Comparison of ENCODE assay signal across 8 cellular contexts in the genomic region with DNA sequence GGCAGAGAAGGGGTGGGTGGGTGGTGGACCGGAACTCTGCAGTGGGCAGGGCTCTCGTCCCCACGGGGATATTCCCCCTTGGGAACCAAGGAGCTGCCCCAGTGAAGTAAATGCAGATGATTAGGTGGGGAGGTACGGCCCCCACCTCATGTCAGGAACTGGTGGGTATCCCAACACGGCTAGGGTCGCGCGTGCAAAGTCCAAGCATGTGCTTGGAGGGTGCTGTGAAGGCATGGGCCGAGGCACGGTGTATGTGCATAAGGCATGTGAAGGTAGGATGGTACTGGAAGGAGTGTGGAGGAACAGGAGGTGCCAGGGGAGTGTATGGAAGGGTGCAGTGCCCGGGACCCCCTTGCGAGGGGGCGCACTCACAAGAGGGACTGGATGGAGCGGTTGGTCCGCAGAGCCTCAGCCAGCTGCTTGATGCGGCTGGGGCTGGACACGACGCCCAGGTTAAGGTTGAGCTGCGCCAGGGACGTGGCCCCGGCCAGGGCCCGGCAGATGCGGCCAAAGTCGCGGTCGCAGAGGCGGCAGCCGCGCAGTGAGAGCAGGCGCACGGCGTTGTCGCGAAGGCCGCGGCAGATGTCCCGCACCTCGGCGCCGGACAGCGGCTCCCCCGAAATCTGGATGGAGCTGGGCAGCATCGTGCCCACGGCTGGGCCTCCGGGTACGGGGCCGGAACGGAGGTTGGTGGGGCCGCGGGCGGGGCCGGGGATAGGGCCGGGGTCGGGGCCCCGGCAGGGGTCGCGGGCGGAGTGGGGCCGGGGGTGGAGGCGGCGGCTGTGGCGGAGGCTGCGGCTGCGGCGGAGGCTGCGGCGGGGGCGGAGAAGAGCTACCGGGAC. TPM values are rescaled to one million over a fixed set of nuclear protein-coding genes. Genes with fewer than 3 reads are reported as not detected.
A peak's percentile ranks its signal among the peaks of the same experiment; 100 is the strongest.
DNase-seq lines count a peak whose midpoint lies in the region; ATAC-seq, FAIRE-seq and TF ChIP-seq lines count a peak whose summit lies in the region.

No MANE protein-coding gene starts in this region.

- POLR2A ChIA-PET in CD8-positive, alpha-beta memory T cell (lab: Charles Lee) = interaction anchor here (0.5 to 1.4 kb wide), 7 partner anchors 9 to 495 kb away, joined by 3 to 14 read pairs (median 4); partner anchors contain the start of genes DLK2, KLHDC3 and MEA1
- POLR2A ChIA-PET in GM12878 (lab: Charles Lee) = interaction anchor here (0.6 kb wide), 2 partner anchors 116 to 247 kb away, joined by 3 to 5 read pairs; no protein-coding TSS in a partner anchor

- TF ChIP-seq POLR2A in GM12878 (IDR thresholded peaks at IDR 0.05; ENCODE audit: low read depth, low read length) (no peak), H54 (IDR thresholded peaks at IDR 0.05; ENCODE audit: low read depth, low read length) (no peak)

- peaks cover 24 to 48% (median 37%) of the 10 kb centered on the region in 3 donors for H3K4me1 Mint-ChIP-seq in CD8-positive, alpha-beta memory T cell

- TF ChIP-seq CTCF in GM12878 (IDR thresholded peaks at IDR 0.05 in 2 of 3, conservative IDR thresholded peaks at IDR 0.05 in 1 of 3; ENCODE audit: control insufficient read depth in 2 of 3, extremely low read depth in 1 of 3, insufficient read depth in 1 of 3, low read depth in 3 of 3, low read length in 3 of 3) (no peak), lung (IDR thresholded peaks at IDR 0.05; ENCODE audit: control extremely low read depth, extremely low read depth) (no peak)

- RAD21 ChIA-PET in GM12878 (lab: Charles Lee; ENCODE audit: unreplicated experiment) = interaction anchor here (0.7 to 0.9 kb wide), 2 partner anchors 31 to 241 kb away, joined by 3 read pairs; no protein-coding TSS in a partner anchor

- intact Hi-C loops in GM12878 (cut with micrococcal nuclease; ENCODE audit: unreplicated experiment) = loop anchor here (5.0 kb wide), 1 partner anchor 127 kb away; no protein-coding TSS in a partner anchor

- SMC1A ChIA-PET in GM12878 (lab: Charles Lee; ENCODE audit: uncharacterized antibody, unreplicated experiment) = interaction anchor here (1.4 kb wide), 1 partner anchor 246 kb away, joined by 3 read pairs; no protein-coding TSS in a partner anchor

- H3K9me3 Mint-ChIP-seq in CD8-positive, alpha-beta memory T cell = no peaks in the 10 kb centered on the region

- no peak for TF ChIP-seq EP300 in GM12878 (IDR thresholded peaks at IDR 0.05; ENCODE audit: borderline replicate concordance in 1 of 2, control insufficient read depth in 1 of 2, low read depth in 2 of 2, low read length in 2 of 2)

- H3K4me2 ChIP-seq in GM12878 (ENCODE audit: control insufficient read depth, insufficient read depth) = peak overlapping the region; percentile 94

- FAIRE-seq in GM12878 (lab: Jason Lieb, UNC) (no peak), H54 (lab: Jason Lieb, UNC) (no peak)

- H3K4me3 ChIP-seq in CD8-positive, alpha-beta memory T cell (ENCODE audit: low read length) = no peak overlapping the region
- H3K4me3 ChIP-seq in GM12878 = peak overlapping the region; percentile 65; the same call in 1 of the 2 replicates
- H3K4me3 ChIP-seq in lung = peak overlapping the region; percentile 43
- H3K4me3 ChIP-seq in urinary bladder (ENCODE audit: low read depth, low read length) = peak overlapping the region; percentile 60

- H3K27me3 Mint-ChIP-seq in CD8-positive, alpha-beta memory T cell = peaks cover 7 to 14% of the 10 kb centered on the region in 2 donors

- BruUV-seq in GM12878 (replicated peaks; lab: Mats Ljungman, UMichigan) = no TSS peak

- H3K27ac ChIP-seq in CD8-positive, alpha-beta memory T cell (ENCODE audit: low read depth, low read length) = no peak overlapping the region
- H3K27ac ChIP-seq in GM12878 (ENCODE audit: control insufficient read depth, insufficient read depth) (no peak overlapping the region), lung (ENCODE audit: low read depth in 1 of 2, low read length in 1 of 2) (no peak overlapping the region), urinary bladder (ENCODE audit: low read depth) (no peak overlapping the region)

- H2AFZ ChIP-seq in GM12878 (ENCODE audit: control insufficient read depth, low read depth, low read length) = no peak overlapping the region

- DNase-seq in CD8-positive, alpha-beta memory T cell = no peak
- DNase-seq in GM12878 (ENCODE audit: low read depth, low spot score) (no peak), lung (ENCODE audit: low spot score) (no peak), middle frontal gyrus (ENCODE audit: extremely low spot score, low spot score) (no peak), RKO (ENCODE audit: low spot score) (no peak), H54 (ENCODE audit: insufficient read length, low spot score) (no peak)

- peaks cover 16% of the 10 kb centered on the region for H3K4me1 ChIP-seq in CD8-positive, alpha-beta memory T cell (ENCODE audit: insufficient read depth, low read length)
- H3K4me1 ChIP-seq in GM12878 (ENCODE audit: control insufficient read depth, insufficient read depth, low read length) = peaks cover 4% of the 10 kb centered on the region; the same call in 1 of the 2 replicates
- peaks cover 0 to 11% of the 10 kb centered on the region in 2 donors for H3K4me1 ChIP-seq in lung (ENCODE audit: control insufficient read depth in 2 of 2, insufficient read depth in 2 of 2, low read length in 2 of 2)
- peaks cover 2% of the 10 kb centered on the region for H3K4me1 ChIP-seq in urinary bladder (ENCODE audit: insufficient read depth)

- no peaks in the 10 kb centered on the region for H3K9me3 ChIP-seq in CD8-positive, alpha-beta memory T cell (ENCODE audit: low read length)
- no peaks in the 10 kb centered on the region for H3K9me3 ChIP-seq in GM12878 (replicated peaks; ENCODE audit: control insufficient read depth, insufficient read depth, low read length)
- no peaks in the 10 kb centered on the region for H3K9me3 ChIP-seq in lung (ENCODE audit: control insufficient read depth in 2 of 2, insufficient read depth in 1 of 2, low read length in 1 of 2)

- no peak overlapping the region for H3K9ac ChIP-seq in GM12878 (ENCODE audit: control insufficient read depth, insufficient read depth, low read length)

- CTCF ChIA-PET in CD8-positive, alpha-beta memory T cell (lab: Charles Lee) = interaction anchor here (1.1 to 6.6 kb wide), 2 partner anchors 55 to 280 kb away, joined by 5 to 61 read pairs; partner anchors contain the start of genes DLK2 and DNPH1
- CTCF ChIA-PET in GM12878 (lab: Yijun Ruan, JAX) = interaction anchor here (0.6 to 6.8 kb wide), 7 partner anchors 14 to 297 kb away, joined by 3 to 70 read pairs (median 3); no protein-coding TSS in a partner anchor

- peaks cover 10% of the 10 kb centered on the region for H3K27me3 ChIP-seq in CD8-positive, alpha-beta memory T cell (ENCODE audit: insufficient read depth, low read length, poor library complexity, severe bottlenecking)
- H3K27me3 ChIP-seq in GM12878 (replicated peaks in 1 of 2; ENCODE audit: control insufficient read depth in 2 of 2, insufficient read depth in 2 of 2, low read length in 1 of 2) (peaks cover 0 to 2% of the 10 kb centered on the region in 2 experiments; a peak in 1 of 4 replicates), lung (ENCODE audit: control insufficient read depth, insufficient read depth) (no peaks in the 10 kb centered on the region)

- in situ Hi-C loops in GM12878 (cut with MboI) = loop anchor here (5.0 kb wide), 1 partner anchor 252 kb away; no protein-coding TSS in a partner anchor

- H3K36me3 Mint-ChIP-seq in CD8-positive, alpha-beta memory T cell = peaks cover 3 to 53% (median 9%) of the 10 kb centered on the region in 3 donors

- H4K20me1 ChIP-seq in GM12878 (ENCODE audit: control insufficient read depth, insufficient read depth) = no peaks in the 10 kb centered on the region

- no peak for TF ChIP-seq RAD21 in GM12878 (IDR thresholded peaks at IDR 0.05; ENCODE audit: insufficient read depth, low read depth, low read length)

- ATAC-seq in HG03342 (IDR thresholded peaks at IDR 0.05; ENCODE audit: unreplicated experiment) = peak; percentile 7
- ATAC-seq in GM12878 = peak; percentile 9; the same call in 2 of the 3 replicates
- ATAC-seq in lung (ENCODE audit: insufficient read depth, low FRiP score) = no peak

- peak overlapping the region in 6 of 8 donors; percentile 2 to 92 (median 80) for H3K27ac Mint-ChIP-seq in CD8-positive, alpha-beta memory T cell

- peaks cover 17% of the 10 kb centered on the region for H3K36me3 ChIP-seq in CD8-positive, alpha-beta memory T cell (ENCODE audit: insufficient read depth, low read length)
- H3K36me3 ChIP-seq in GM12878 (ENCODE audit: control insufficient read depth in 2 of 2, insufficient read depth in 2 of 2, low read length in 1 of 2) = peaks cover 13 to 19% of the 10 kb centered on the region in 2 experiments; a peak in 3 of 4 replicates
- H3K36me3 ChIP-seq in lung (ENCODE audit: control insufficient read depth in 2 of 2, insufficient read depth in 2 of 2, low read length in 2 of 2) = peaks cover 6 to 38% of the 10 kb centered on the region in 2 donors
- peaks cover 8% of the 10 kb centered on the region for H3K36me3 ChIP-seq in urinary bladder (ENCODE audit: insufficient read depth)

- H3K4me3 Mint-ChIP-seq in CD8-positive, alpha-beta memory T cell = peak overlapping the region; percentile 75 to 96 (median 82)

- H3K79me2 ChIP-seq in GM12878 (ENCODE audit: control insufficient read depth, insufficient read depth, low read length) = peaks cover under 1% of the 10 kb centered on the region

- 15% methylated on average over 35 of the region's 69 CpGs for WGBS in GM12878 (ENCODE audit: insufficient coverage, insufficient replicate concordance, low lambda C conversion rate, missing lambda C conversion rate)
- WGBS in lung, 2 donors = 9 to 17% methylated on average over 40 to 69 of the region's 69 CpGs
- 8% methylated on average over 69 of the region's 69 CpGs for WGBS in urinary bladder

RNA-seq across cellular contexts. Expression of gene LRRC73, which starts 0.8 kb away (rescaled TPM):
- total RNA-seq in CD8-positive, alpha-beta memory T cell = under 1 TPM; 0.11 to 0.13 TPM
- polyA plus RNA-seq in CD8-positive, alpha-beta memory T cell = not detected
- 0.23 and 0.51 TPM in 2 replicates for total RNA-seq in GM12878 (2013; cell fraction: nucleolus; rRNA removed)
- not detected in 2 replicates for total RNA-seq in GM12878 (2014; rRNA removed)
- total RNA-seq in GM12878 (2014; rRNA removed; fragmentation: Illumina TruSeq; extraction: Trizol) = not detected in 2 replicates
- total RNA-seq in GM12878 (2021) = 0.13 and 0.19 TPM in 2 replicates
- polyA plus RNA-seq in GM12878 (2011; ENCODE audit: low read depth) = not detected
- polyA plus RNA-seq in GM12878 (2011; rRNA removed) = not detected in 2 replicates
- 0.03 TPM in 2 replicates for polyA plus RNA-seq in GM12878 (2011; cell fraction: cytosol; rRNA removed)
- polyA plus RNA-seq in GM12878 (2011; cell fraction: nucleus; rRNA removed) = 0.09 and 0.15 TPM in 2 replicates
- not detected in 2 replicates for polyA plus RNA-seq in GM12878 (2012)
- polyA plus RNA-seq in GM12878 (2014; fragmentation: Illumina TruSeq; extraction: Trizol) = not detected in 2 replicates
- polyA plus RNA-seq in GM12878 (2014; fragmentation: Nextera tagmentation; extraction: Ambion mirVana) = not detected
- polyA plus RNA-seq in GM12878 (2014; rRNA removed) = 0.09 TPM in 1 of 2 replicates, not detected in the other
- not detected for polyA plus RNA-seq in GM12878 (2016; fragmentation: Nextera tagmentation; extraction: Ambion mirVana)
- polyA minus RNA-seq in GM12878 (2011; rRNA and poly(A)+ RNA removed) = 0.15 TPM in 1 of 2 replicates, not detected in the other
- polyA minus RNA-seq in GM12878 (2011; cell fraction: cytosol; rRNA and poly(A)+ RNA removed) = not detected in 2 replicates
- 0.60 and 0.86 TPM in 2 replicates for polyA minus RNA-seq in GM12878 (2011; cell fraction: nucleus; rRNA and poly(A)+ RNA removed)
- total RNA-seq in lung = 1 to 10 TPM; 2.0 to 4.8 TPM
- polyA plus RNA-seq in lung = 1 to 10 TPM in 1 of 2 donors, under 1 TPM in 1; 0.87 to 1.8 TPM
- not detected for total RNA-seq in urinary bladder
- 0.24 TPM for polyA plus RNA-seq in urinary bladder

RNA-seq across cellular contexts. Expression of gene YIPF3, which starts 7.4 kb away (rescaled TPM):
- total RNA-seq in CD8-positive, alpha-beta memory T cell = 10 to 100 TPM; 48.9 to 49.1 TPM
- polyA plus RNA-seq in CD8-positive, alpha-beta memory T cell = 86.5 TPM
- total RNA-seq in GM12878 (2013; cell fraction: nucleolus; rRNA removed) = 44.9 and 46.2 TPM in 2 replicates
- 45.0 and 46.5 TPM in 2 replicates for total RNA-seq in GM12878 (2014; rRNA removed)
- 20.2 and 20.5 TPM in 2 replicates for total RNA-seq in GM12878 (2014; rRNA removed; fragmentation: Illumina TruSeq; extraction: Trizol)
- total RNA-seq in GM12878 (2021) = 43.0 and 47.6 TPM in 2 replicates
- 29.7 TPM for polyA plus RNA-seq in GM12878 (2011; ENCODE audit: low read depth)
- 38.2 and 88.8 TPM in 2 replicates for polyA plus RNA-seq in GM12878 (2011; rRNA removed)
- 59.6 and 67.2 TPM in 2 replicates for polyA plus RNA-seq in GM12878 (2011; cell fraction: cytosol; rRNA removed)
- polyA plus RNA-seq in GM12878 (2011; cell fraction: nucleus; rRNA removed) = 129 and 158 TPM in 2 replicates
- 48.1 and 48.5 TPM in 2 replicates for polyA plus RNA-seq in GM12878 (2012)
- 33.5 and 42.4 TPM in 2 replicates for polyA plus RNA-seq in GM12878 (2014; fragmentation: Illumina TruSeq; extraction: Trizol)
- polyA plus RNA-seq in GM12878 (2014; fragmentation: Nextera tagmentation; extraction: Ambion mirVana) = 10 to 100 TPM; 25.0 to 29.8 TPM
- 36.6 and 44.3 TPM in 2 replicates for polyA plus RNA-seq in GM12878 (2014; rRNA removed)
- 10 to 100 TPM; 60.4 TPM for polyA plus RNA-seq in GM12878 (2016; fragmentation: Nextera tagmentation; extraction: Ambion mirVana)
- 80.2 and 138 TPM in 2 replicates for polyA minus RNA-seq in GM12878 (2011; rRNA and poly(A)+ RNA removed)
- 14.8 and 20.0 TPM in 2 replicates for polyA minus RNA-seq in GM12878 (2011; cell fraction: cytosol; rRNA and poly(A)+ RNA removed)
- 35.5 and 44.6 TPM in 2 replicates for polyA minus RNA-seq in GM12878 (2011; cell fraction: nucleus; rRNA and poly(A)+ RNA removed)
- 100 to 1,000 TPM in 1 of 2 donors, 10 to 100 TPM in 1; 86.9 to 105 TPM for total RNA-seq in lung
- 100 to 1,000 TPM in 1 of 2 donors, 10 to 100 TPM in 1; 81.3 to 119 TPM for polyA plus RNA-seq in lung
- total RNA-seq in urinary bladder = 54.9 TPM
- polyA plus RNA-seq in urinary bladder = 118 TPM

RNA-seq across cellular contexts. Expression of gene POLR1C, which starts 7.5 kb away (rescaled TPM):
- total RNA-seq in CD8-positive, alpha-beta memory T cell = 100 to 1,000 TPM; 122 to 124 TPM
- 19.6 TPM for polyA plus RNA-seq in CD8-positive, alpha-beta memory T cell
- total RNA-seq in GM12878 (2013; cell fraction: nucleolus; rRNA removed) = 64.7 and 70.1 TPM in 2 replicates
- total RNA-seq in GM12878 (2014; rRNA removed) (40.0 and 42.8 TPM in 2 replicates), GM12878 (2014; rRNA removed; fragmentation: Illumina TruSeq; extraction: Trizol) (39.0 and 40.7 TPM in 2 replicates), GM12878 (2021) (48.9 and 51.2 TPM in 2 replicates), lung (10 to 100 TPM; 29.0 to 43.7 TPM), urinary bladder (29.4 TPM)
- polyA plus RNA-seq in GM12878 (2011; ENCODE audit: low read depth) = 46.5 TPM
- polyA plus RNA-seq in GM12878 (2011; rRNA removed) (93.5 and 108 TPM in 2 replicates), GM12878 (2014; fragmentation: Illumina TruSeq; extraction: Trizol) (63.9 and 96.9 TPM in 2 replicates), GM12878 (2014; fragmentation: Nextera tagmentation; extraction: Ambion mirVana) (100 to 1,000 TPM; 164 to 180 TPM), GM12878 (2014; rRNA removed) (51.2 and 53.9 TPM in 2 replicates), GM12878 (2016; fragmentation: Nextera tagmentation; extraction: Ambion mirVana) (10 to 100 TPM; 68.5 to 72.1 TPM), lung (10 to 100 TPM; 37.4 to 50.7 TPM), urinary bladder (36.9 TPM)
- 73.3 and 83.3 TPM in 2 replicates for polyA plus RNA-seq in GM12878 (2011; cell fraction: cytosol; rRNA removed)
- 116 and 136 TPM in 2 replicates for polyA plus RNA-seq in GM12878 (2011; cell fraction: nucleus; rRNA removed)
- polyA plus RNA-seq in GM12878 (2012) = 43.7 and 55.9 TPM in 2 replicates
- polyA minus RNA-seq in GM12878 (2011; rRNA and poly(A)+ RNA removed) = 63.9 and 89.8 TPM in 2 replicates
- 14.0 and 19.0 TPM in 2 replicates for polyA minus RNA-seq in GM12878 (2011; cell fraction: cytosol; rRNA and poly(A)+ RNA removed)
- polyA minus RNA-seq in GM12878 (2011; cell fraction: nucleus; rRNA and poly(A)+ RNA removed) = 19.8 and 20.5 TPM in 2 replicates

RNA-seq across cellular contexts. Expression of gene TJAP1, which starts 32.0 kb away (rescaled TPM):
- 10 to 100 TPM; 48.8 to 49.1 TPM for total RNA-seq in CD8-positive, alpha-beta memory T cell
- 11.8 TPM for polyA plus RNA-seq in CD8-positive, alpha-beta memory T cell
- total RNA-seq in GM12878 (2013; cell fraction: nucleolus; rRNA removed) = 21.5 and 21.7 TPM in 2 replicates
- total RNA-seq in GM12878 (2014; rRNA removed) (13.6 and 15.8 TPM in 2 replicates), GM12878 (2014; rRNA removed; fragmentation: Illumina TruSeq; extraction: Trizol) (6.2 and 8.1 TPM in 2 replicates), GM12878 (2021) (22.6 and 26.5 TPM in 2 replicates), lung (10 to 100 TPM; 24.1 to 29.5 TPM), urinary bladder (10.5 TPM)
- polyA plus RNA-seq in GM12878 (2011; ENCODE audit: low read depth) = 9.2 TPM
- polyA plus RNA-seq in GM12878 (2011; rRNA removed) (10.8 and 18.0 TPM in 2 replicates), GM12878 (2014; fragmentation: Illumina TruSeq; extraction: Trizol) (7.0 and 13.9 TPM in 2 replicates), GM12878 (2014; fragmentation: Nextera tagmentation; extraction: Ambion mirVana) (under 1 TPM; 0.11 to 0.42 TPM), GM12878 (2014; rRNA removed) (18.9 and 23.9 TPM in 2 replicates), GM12878 (2016; fragmentation: Nextera tagmentation; extraction: Ambion mirVana) (10 to 100 TPM; 10.0 to 11.7 TPM), lung (10 to 100 TPM; 21.7 to 22.6 TPM), urinary bladder (29.7 TPM)
- 16.8 and 18.8 TPM in 2 replicates for polyA plus RNA-seq in GM12878 (2011; cell fraction: cytosol; rRNA removed)
- 70.5 and 83.5 TPM in 2 replicates for polyA plus RNA-seq in GM12878 (2011; cell fraction: nucleus; rRNA removed)
- polyA plus RNA-seq in GM12878 (2012) = 14.3 and 17.2 TPM in 2 replicates
- 9.9 and 12.4 TPM in 2 replicates for polyA minus RNA-seq in GM12878 (2011; rRNA and poly(A)+ RNA removed)
- polyA minus RNA-seq in GM12878 (2011; cell fraction: cytosol; rRNA and poly(A)+ RNA removed) = 3.2 and 6.5 TPM in 2 replicates
- 10.3 and 15.7 TPM in 2 replicates for polyA minus RNA-seq in GM12878 (2011; cell fraction: nucleus; rRNA and poly(A)+ RNA removed)

RNA-seq across cellular contexts. Expression of gene DLK2, which starts 54.0 kb away (rescaled TPM):
- 1 to 10 TPM; 1.9 TPM for total RNA-seq in CD8-positive, alpha-beta memory T cell
- 1.4 TPM for polyA plus RNA-seq in CD8-positive, alpha-beta memory T cell
- 1.3 and 1.4 TPM in 2 replicates for total RNA-seq in GM12878 (2013; cell fraction: nucleolus; rRNA removed)
- total RNA-seq in GM12878 (2014; rRNA removed) = 0.11 and 0.34 TPM in 2 replicates
- total RNA-seq in GM12878 (2014; rRNA removed; fragmentation: Illumina TruSeq; extraction: Trizol) = not detected in 2 replicates
- 0.38 and 0.40 TPM in 2 replicates for total RNA-seq in GM12878 (2021)
- polyA plus RNA-seq in GM12878 (2011; ENCODE audit: low read depth) = 0.37 TPM
- 0.10 and 0.37 TPM in 2 replicates for polyA plus RNA-seq in GM12878 (2011; rRNA removed)
- 0.79 and 1.0 TPM in 2 replicates for polyA plus RNA-seq in GM12878 (2011; cell fraction: cytosol; rRNA removed)
- polyA plus RNA-seq in GM12878 (2011; cell fraction: nucleus; rRNA removed) = 1.5 and 1.9 TPM in 2 replicates
- polyA plus RNA-seq in GM12878 (2012) = 0.50 and 1.8 TPM in 2 replicates
- polyA plus RNA-seq in GM12878 (2014; fragmentation: Illumina TruSeq; extraction: Trizol) = not detected in 2 replicates
- polyA plus RNA-seq in GM12878 (2014; fragmentation: Nextera tagmentation; extraction: Ambion mirVana) = under 1 TPM in 1 of 2 experiments, not detected in 1; 0.03 TPM
- polyA plus RNA-seq in GM12878 (2014; rRNA removed) = 0.47 and 0.55 TPM in 2 replicates
- under 1 TPM in 1 of 2 experiments, not detected in 1; 0.40 TPM for polyA plus RNA-seq in GM12878 (2016; fragmentation: Nextera tagmentation; extraction: Ambion mirVana)
- 0.66 and 0.67 TPM in 2 replicates for polyA minus RNA-seq in GM12878 (2011; rRNA and poly(A)+ RNA removed)
- not detected in 2 replicates for polyA minus RNA-seq in GM12878 (2011; cell fraction: cytosol; rRNA and poly(A)+ RNA removed)
- polyA minus RNA-seq in GM12878 (2011; cell fraction: nucleus; rRNA and poly(A)+ RNA removed) = 0.24 and 0.57 TPM in 2 replicates
- 1 to 10 TPM; 1.4 to 2.6 TPM for total RNA-seq in lung
- 1 to 10 TPM; 1.1 TPM for polyA plus RNA-seq in lung
- total RNA-seq in urinary bladder = 2.0 TPM
- 0.67 TPM for polyA plus RNA-seq in urinary bladder
